In the genomic region with DNA sequence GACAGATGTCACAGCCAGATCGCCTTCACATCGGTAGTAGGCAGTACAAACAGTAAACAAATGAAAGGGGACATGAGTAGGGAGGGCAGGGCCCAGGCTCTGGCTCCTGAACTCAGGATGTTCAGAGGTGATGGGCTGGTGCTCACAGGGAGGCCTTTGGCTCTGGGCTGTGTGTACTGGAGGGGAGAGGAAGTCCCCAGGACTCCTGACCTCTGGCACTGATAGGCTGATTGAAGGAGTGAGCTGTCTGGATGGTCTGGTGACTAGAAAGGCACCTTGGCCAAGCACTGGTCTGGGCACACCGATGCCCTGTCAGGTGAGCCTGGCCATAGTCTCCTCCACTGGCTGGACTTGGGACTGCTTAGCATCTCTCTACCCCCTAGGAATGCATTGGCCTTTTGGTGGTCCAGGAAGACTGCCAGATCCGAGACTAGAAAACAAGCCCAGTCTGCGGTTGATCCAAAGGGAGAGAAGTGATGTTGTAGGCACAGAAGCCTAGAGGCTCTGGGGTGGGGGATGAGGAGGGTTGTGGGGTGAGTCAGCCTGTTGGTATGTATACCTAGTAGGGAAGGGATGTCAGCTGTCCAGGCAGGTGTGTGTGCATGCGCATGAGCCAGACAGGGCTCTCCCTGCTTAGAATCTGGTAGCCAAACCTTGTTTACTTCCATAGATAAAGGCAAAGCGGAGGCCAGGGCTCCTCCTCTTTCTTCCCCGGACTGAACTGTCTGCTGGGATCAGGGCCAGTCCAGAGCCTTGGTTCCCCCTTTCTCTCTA, we compare ENCODE assay signal across 8 cellular contexts. TPM values are rescaled to one million over a fixed set of nuclear protein-coding genes. Genes with fewer than 3 reads are reported as not detected.
DNase-seq lines count a peak whose midpoint lies in the region; ATAC-seq and TF ChIP-seq lines count a peak whose summit lies in the region.
"Had no signal": no experiment of that assay in that cellular context is flagged by ENCODE, and none has a peak within 500 bp of the region (broad histone marks: within the 10 kb centered on the region; RNA-seq: fewer than 3 reads in every experiment).

No MANE protein-coding gene starts in this region.

- no peaks in the 10 kb centered on the region for H3K36me3 Mint-ChIP-seq in activated T-cell treated with anti-CD3 and anti-CD28 coated beads, Interleukin-2, amount 50 U/mL, for 4 hours (ENCODE audit: insufficient read depth)

- H3K27me3 ChIP-seq in upper lobe of right lung = peaks cover 6% of the 10 kb centered on the region

- H3K27me3 Mint-ChIP-seq in activated T-cell treated with anti-CD3 and anti-CD28 coated beads, Interleukin-2, amount 50 U/mL, for 4 hours (ENCODE audit: low read depth) = peaks cover 14% of the 10 kb centered on the region

- H3K9me3 ChIP-seq in upper lobe of right lung = no peaks in the 10 kb centered on the region

- H3K4me3 Mint-ChIP-seq in activated T-cell treated with anti-CD3 and anti-CD28 coated beads, Interleukin-2, amount 50 U/mL, for 4 hours = peak overlapping the region; percentile 85

- TF ChIP-seq CTCF in epithelial cell of proximal tubule (conservative IDR thresholded peaks at IDR 0.05; ENCODE audit: low read depth, low read length) (no peak), upper lobe of right lung (IDR thresholded peaks at IDR 0.05) (no peak)

- peak overlapping the region; percentile 84 for H3K4me3 ChIP-seq in epithelial cell of proximal tubule (ENCODE audit: low read depth, low read length)
- peak overlapping the region; percentile 70 for H3K4me3 ChIP-seq in upper lobe of right lung

- peaks cover 31% of the 10 kb centered on the region for H3K4me1 ChIP-seq in upper lobe of right lung

- ATAC-seq in activated T-cell treated with anti-CD3 and anti-CD28 coated beads, Interleukin-2, amount 50 U/mL, for 4 hours = no peak
- ATAC-seq in upper lobe of right lung (peak; percentile 76), HG02970 (IDR thresholded peaks at IDR 0.05; ENCODE audit: low FRiP score, unreplicated experiment) (no peak)

- DNase-seq in activated T-cell treated with anti-CD3 and anti-CD28 coated beads, Interleukin-2, amount 50 U/mL, for 4 hours = no peak
- no peak for DNase-seq in activated T-cell treated with anti-CD3 and anti-CD28 coated beads, Interleukin-2, amount 50 U/mL, for 1 hour
- no peak for DNase-seq in epithelial cell of proximal tubule (ENCODE audit: low read depth)
- DNase-seq in upper lobe of right lung = peak; percentile 81
- no peak for DNase-seq in head of caudate nucleus
- DNase-seq: DND-41, Kasumi-1 had no signal

- peak overlapping the region; percentile 83 for H3K27ac ChIP-seq in upper lobe of right lung

- intact Hi-C loops in upper lobe of right lung (cut with DNase I) = no loop called here
- intact Hi-C loops in head of caudate nucleus (cut with DNase I) = no loop called here

- peaks cover 26% of the 10 kb centered on the region for H3K4me1 Mint-ChIP-seq in activated T-cell treated with anti-CD3 and anti-CD28 coated beads, Interleukin-2, amount 50 U/mL, for 4 hours (ENCODE audit: low read depth)

- H3K36me3 ChIP-seq in upper lobe of right lung = no peaks in the 10 kb centered on the region

- H3K9me3 Mint-ChIP-seq in activated T-cell treated with anti-CD3 and anti-CD28 coated beads, Interleukin-2, amount 50 U/mL, for 4 hours = no peaks in the 10 kb centered on the region

RNA-seq across cellular contexts. Expression of gene SPINT1, which starts 1.9 kb away (rescaled TPM):
- 10 to 100 TPM; 10.8 to 13.5 (median 12.2) TPM for total RNA-seq in activated T-cell treated with anti-CD3 and anti-CD28 coated beads, Interleukin-2, amount 50 U/mL, for 4 hours
- 159 and 319 TPM in 2 replicates for total RNA-seq in epithelial cell of proximal tubule
- total RNA-seq in upper lobe of right lung = 96.8 TPM

RNA-seq across cellular contexts. Expression of gene PPP1R14D, which starts 17.2 kb away (rescaled TPM):
- not detected for total RNA-seq in activated T-cell treated with anti-CD3 and anti-CD28 coated beads, Interleukin-2, amount 50 U/mL, for 4 hours
- total RNA-seq in epithelial cell of proximal tubule (not detected in 2 replicates), upper lobe of right lung (1.3 TPM)

RNA-seq across cellular contexts. Expression of gene RHOV, which starts 28.3 kb away (rescaled TPM):
- under 1 TPM; 0.35 to 0.53 (median 0.49) TPM for total RNA-seq in activated T-cell treated with anti-CD3 and anti-CD28 coated beads, Interleukin-2, amount 50 U/mL, for 4 hours
- total RNA-seq in epithelial cell of proximal tubule (1.7 and 3.1 TPM in 2 replicates), upper lobe of right lung (not detected)

RNA-seq across cellular contexts. Expression of gene DNAJC17, which starts 38.4 kb away (rescaled TPM):
- 10 to 100 TPM; 49.1 to 62.1 (median 49.9) TPM for total RNA-seq in activated T-cell treated with anti-CD3 and anti-CD28 coated beads, Interleukin-2, amount 50 U/mL, for 4 hours
- total RNA-seq in epithelial cell of proximal tubule (21.7 and 43.2 TPM in 2 replicates), upper lobe of right lung (30.7 TPM)

RNA-seq across cellular contexts. Expression of gene ZFYVE19, which starts 38.8 kb away (rescaled TPM):
- total RNA-seq in activated T-cell treated with anti-CD3 and anti-CD28 coated beads, Interleukin-2, amount 50 U/mL, for 4 hours = 10 to 100 TPM; 19.5 to 23.5 (median 20.3) TPM
- total RNA-seq in epithelial cell of proximal tubule (30.0 and 34.8 TPM in 2 replicates), upper lobe of right lung (26.7 TPM)
